Comparison of ENCODE assay signal across 9 cellular contexts in genomic region chr1:46442317-46443161, GRCh38. TPM values are rescaled to one million over a fixed set of nuclear protein-coding genes. Genes with fewer than 3 reads are reported as not detected.
A peak's percentile ranks its signal among the peaks of the same experiment; 100 is the strongest.
DNase-seq lines count a peak whose midpoint lies in the region; ATAC-seq and TF ChIP-seq lines count a peak whose summit lies in the region.
"Had no signal": no experiment of that assay in that cellular context is flagged by ENCODE, and none has a peak within 500 bp of the region (broad histone marks: within the 10 kb centered on the region; RNA-seq: fewer than 3 reads in every experiment).

No MANE protein-coding gene starts in this region.

- no peak overlapping the region for H2BK5ac ChIP-seq in trophoblast cell (ENCODE audit: low read depth, low read length, poor library complexity)

- in situ Hi-C loops in Caki2 (cut with HindIII; ENCODE audit: low pct_unique_long_range_greater_than_20kb, low sequenced_read_pairs): no loop called here
- in situ Hi-C loops in KBM-7 (cut with MboI; ENCODE audit: low pct_unique_long_range_greater_than_20kb, low sequenced_read_pairs): no loop called here
- in situ Hi-C loops in transverse colon (cut with MboI; ENCODE audit: low pct_ligation_motif_present in 1 of 4, low pct_unique_long_range_greater_than_20kb in 1 of 4, low sequenced_read_pairs in 3 of 4): loop anchor here in 2 of 4 donors (10.0 to 25.0 kb wide), 2 partner anchors 82 to 295 kb away; no protein-coding TSS in a partner anchor

- peaks cover 14% of the 10 kb centered on the region for H3K27me3 Mint-ChIP-seq in activated naive CD4-positive, alpha-beta T cell treated with anti-CD3 and anti-CD28 coated beads, Interleukin-2, amount 50 U/mL, for 24 hours

- H3K4me3 Mint-ChIP-seq in activated naive CD4-positive, alpha-beta T cell treated with anti-CD3 and anti-CD28 coated beads, Interleukin-2, amount 50 U/mL, for 24 hours: peak overlapping the region; percentile 87

- no peaks in the 10 kb centered on the region for H3K79me2 ChIP-seq in trophoblast cell (ENCODE audit: control insufficient read depth, insufficient read depth, low read length, poor library complexity)

- H3K27ac Mint-ChIP-seq in activated naive CD4-positive, alpha-beta T cell treated with anti-CD3 and anti-CD28 coated beads, Interleukin-2, amount 50 U/mL, for 24 hours: no peak overlapping the region

- no peak overlapping the region for H3K23ac ChIP-seq in trophoblast cell (ENCODE audit: low read length)

- H3K4me3 ChIP-seq in trophoblast cell (ENCODE audit: low read depth, low read length): no peak overlapping the region
- peak overlapping the region in 3 of 4 donors; percentile 16 to 40 (median 19) for H3K4me3 ChIP-seq in transverse colon

- no peaks in the 10 kb centered on the region for H3K9me3 Mint-ChIP-seq in activated naive CD4-positive, alpha-beta T cell treated with anti-CD3 and anti-CD28 coated beads, Interleukin-2, amount 50 U/mL, for 24 hours

- intact Hi-C loops in Right ventricle myocardium superior (cut with DNase I) (no loop called here), transverse colon (cut with DNase I; ENCODE audit: low total_unique reads) (no loop called here)

- no peak overlapping the region for H3K9ac ChIP-seq in trophoblast cell (ENCODE audit: low read length)

- peak overlapping the region; percentile 65 for H3K4me2 ChIP-seq in trophoblast cell (ENCODE audit: low read length)

- H3K14ac ChIP-seq in trophoblast cell (ENCODE audit: low read length): no peak overlapping the region

- H3K36me3 ChIP-seq in trophoblast cell (ENCODE audit: control insufficient read depth in 1 of 2, insufficient read depth in 2 of 2, low read length in 2 of 2) (no peaks in the 10 kb centered on the region), transverse colon (no peaks in the 10 kb centered on the region)

- no peak for TF ChIP-seq POLR2A in transverse colon (IDR thresholded peaks at IDR 0.05)

- H4K91ac ChIP-seq in trophoblast cell (ENCODE audit: low read depth, low read length): no peak overlapping the region

- peak overlapping the region; percentile 26 for H2AFZ ChIP-seq in trophoblast cell (ENCODE audit: insufficient read depth, low read length, poor library complexity)

- peak overlapping the region; percentile 39 for H4K8ac ChIP-seq in trophoblast cell (ENCODE audit: low read depth, low read length)

- H3K4me1 ChIP-seq in trophoblast cell (ENCODE audit: control insufficient read depth in 1 of 2, insufficient read depth in 2 of 2, low read length in 2 of 2) (peaks cover 0 to 6% of the 10 kb centered on the region in 2 experiments), transverse colon (peaks cover 0 to 10% (median 5%) of the 10 kb centered on the region in 4 donors)

- no peak overlapping the region for H3K4ac ChIP-seq in trophoblast cell (ENCODE audit: low read depth, low read length)

- no peak overlapping the region for H4K12ac ChIP-seq in trophoblast cell (ENCODE audit: low read depth, low read length)

- no peak for TF ChIP-seq EP300 in transverse colon (IDR thresholded peaks at IDR 0.05; ENCODE audit: low read depth)

- H3K9me3 ChIP-seq in trophoblast cell (ENCODE audit: insufficient read depth, low read depth, low read length): no peaks in the 10 kb centered on the region
- H3K9me3 ChIP-seq in transverse colon: no peaks in the 10 kb centered on the region

- no peaks in the 10 kb centered on the region for H3K79me1 ChIP-seq in trophoblast cell (ENCODE audit: low read length)

- H3K27me3 ChIP-seq in trophoblast cell (ENCODE audit: insufficient read depth, low read length) (peaks cover 9% of the 10 kb centered on the region), transverse colon (peaks cover 26% of the 10 kb centered on the region)

- TF ChIP-seq CTCF in transverse colon (IDR thresholded peaks at IDR 0.05): peak; percentile 85 to 94 (median 91)

- no CpG with 5 or more reads among the region's 25 CpGs for WGBS in trophoblast cell (ENCODE audit: extremely low coverage, insufficient coverage, insufficient read length)
- WGBS in transverse colon (ENCODE audit: low coverage in 1 of 2), 2 donors: 0 to 10% methylated on average over 2 to 25 of the region's 25 CpGs

- no peak overlapping the region for H2BK12ac ChIP-seq in trophoblast cell (ENCODE audit: low read length)

- peaks cover 19% of the 10 kb centered on the region for H3K4me1 Mint-ChIP-seq in activated naive CD4-positive, alpha-beta T cell treated with anti-CD3 and anti-CD28 coated beads, Interleukin-2, amount 50 U/mL, for 24 hours

- ATAC-seq in GM21423 (IDR thresholded peaks at IDR 0.05; ENCODE audit: unreplicated experiment) (peak; percentile 59), Right ventricle myocardium superior (ENCODE audit: poor library complexity) (peak; percentile 84)

- DNase-seq in Caki2 (ENCODE audit: low read depth): peak; percentile 61
- DNase-seq in KBM-7: peak; percentile 93
- peak; percentile 74 for DNase-seq in SK-N-DZ (ENCODE audit: low spot score)
- DNase-seq in Right ventricle myocardium superior: peak; percentile 83
- peak; percentile 73 to 83 for DNase-seq in trophoblast cell
- peak; percentile 85 for DNase-seq in transverse colon

- no peak overlapping the region for H2BK120ac ChIP-seq in trophoblast cell (ENCODE audit: insufficient read depth, low read length, poor library complexity)

- no peak overlapping the region for H3K18ac ChIP-seq in trophoblast cell (ENCODE audit: low read length)

- no peak overlapping the region for H2AK5ac ChIP-seq in trophoblast cell (ENCODE audit: low read length)

- no peaks in the 10 kb centered on the region for H3K36me3 Mint-ChIP-seq in activated naive CD4-positive, alpha-beta T cell treated with anti-CD3 and anti-CD28 coated beads, Interleukin-2, amount 50 U/mL, for 24 hours

- H3K27ac ChIP-seq in trophoblast cell (ENCODE audit: low read depth, low read length): no peak overlapping the region
- peak overlapping the region in 2 of 4 donors; percentile 31 to 52 for H3K27ac ChIP-seq in transverse colon

RNA-seq across cellular contexts. Expression of gene DMBX1, which starts 47.1 kb away (rescaled TPM):
- total RNA-seq in Caki2 (2014; rRNA removed; shearing (Covaris generic); ENCODE audit: low replicate concordance): not detected in 2 replicates
- polyA plus RNA-seq in SK-N-DZ (2014; cell fraction: cytosol; rRNA removed): not detected in 2 replicates
- polyA plus RNA-seq in SK-N-DZ (2014; cell fraction: nucleus; rRNA removed): not detected in 2 replicates
- total RNA-seq in Right ventricle myocardium superior: not detected
- not detected in 2 replicates for polyA plus RNA-seq in trophoblast cell (2013)
- not detected for total RNA-seq in transverse colon
- total RNA-seq: subcutaneous adipose tissue had no signal

RNA-seq across cellular contexts. Expression of gene FAAH, which starts 48.4 kb away (rescaled TPM):
- total RNA-seq in Caki2 (2014; rRNA removed; shearing (Covaris generic); ENCODE audit: low replicate concordance): 10.9 and 22.5 TPM in 2 replicates
- 0.26 and 0.44 TPM in 2 replicates for polyA plus RNA-seq in SK-N-DZ (2014; cell fraction: cytosol; rRNA removed)
- polyA plus RNA-seq in SK-N-DZ (2014; cell fraction: nucleus; rRNA removed): 18.7 and 29.9 TPM in 2 replicates
- 4.8 TPM for total RNA-seq in Right ventricle myocardium superior
- polyA plus RNA-seq in trophoblast cell (2013): 2.6 and 2.7 TPM in 2 replicates
- 100 to 1,000 TPM in 2 of 4 donors, 10 to 100 TPM in 2; 90.8 to 349 (median 141) TPM for total RNA-seq in transverse colon
